20 cellular contexts compared by ENCODE assay signal in the genomic region with DNA sequence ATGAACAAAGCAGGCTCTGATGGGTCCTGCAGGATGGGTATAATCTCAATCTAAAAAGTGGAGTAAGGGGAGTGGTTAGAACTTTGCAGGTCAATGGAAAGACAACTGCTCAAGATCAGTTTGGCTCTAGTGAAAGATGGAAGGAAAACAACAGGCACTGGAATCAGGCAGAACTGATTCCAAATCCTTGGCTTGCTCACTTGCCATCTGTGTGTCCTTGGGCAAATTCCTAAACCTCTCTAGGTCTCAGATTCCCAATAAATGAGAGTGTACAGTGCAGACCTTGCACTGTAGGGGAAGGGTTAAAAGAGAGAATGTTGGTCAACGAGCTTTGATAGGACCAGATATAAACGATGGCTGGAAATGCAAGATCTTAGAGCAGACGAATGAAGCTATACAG.
A peak's percentile ranks its signal among the peaks of the same experiment; 100 is the strongest.
DNase-seq lines count a peak whose midpoint lies in the region; FAIRE-seq and TF ChIP-seq lines count a peak whose summit lies in the region.
"Had no signal": no experiment of that assay in that cellular context is flagged by ENCODE, and none has a peak within 500 bp of the region (broad histone marks: within the 10 kb centered on the region; RNA-seq: fewer than 3 reads in every experiment).

No MANE protein-coding gene starts in this region.

- H3K4me1 ChIP-seq in endodermal cell (ENCODE audit: control insufficient read depth, insufficient read depth, low read length) = no peaks in the 10 kb centered on the region
- no peaks in the 10 kb centered on the region for H3K4me1 ChIP-seq in CD8-positive, alpha-beta memory T cell (ENCODE audit: insufficient read depth, low read length)
- H3K4me1 ChIP-seq: BLaER1 had no signal

- no peak overlapping the region for H3K4me3 Mint-ChIP-seq in endodermal cell
- no peak overlapping the region for H3K4me3 Mint-ChIP-seq in CD8-positive, alpha-beta memory T cell
- no peak overlapping the region for H3K4me3 Mint-ChIP-seq in activated CD4-positive, alpha-beta T cell treated with anti-CD3 and anti-CD28 coated beads, Interleukin-2, amount 10 ng/mL, durations not matched to agents 7 days and 5 days
- H3K4me3 Mint-ChIP-seq: CD14-positive monocyte; CD4-positive, alpha-beta memory T cell had no signal

- H3K27me3 ChIP-seq in bronchial epithelial cell (ENCODE audit: control insufficient read depth, insufficient read depth, low read length) (no peaks in the 10 kb centered on the region), endodermal cell (ENCODE audit: control insufficient read depth, insufficient read depth, low read length, poor library complexity, severe bottlenecking) (no peaks in the 10 kb centered on the region)
- H3K27me3 ChIP-seq in CD8-positive, alpha-beta memory T cell (ENCODE audit: insufficient read depth, low read length, poor library complexity, severe bottlenecking) = no peaks in the 10 kb centered on the region
- H3K27me3 ChIP-seq: BE2C, BLaER1 had no signal

- H3K36me3 ChIP-seq in bronchial epithelial cell (ENCODE audit: control insufficient read depth, insufficient read depth, low read length) (no peaks in the 10 kb centered on the region), endodermal cell (ENCODE audit: control insufficient read depth, insufficient read depth, low read length) (peaks cover 5% of the 10 kb centered on the region)
- H3K36me3 ChIP-seq in CD8-positive, alpha-beta memory T cell (ENCODE audit: insufficient read depth, low read length) = no peaks in the 10 kb centered on the region
- H3K36me3 ChIP-seq: BE2C had no signal

- H3K27ac Mint-ChIP-seq in endodermal cell = no peak overlapping the region
- peak overlapping the region in 1 of 8 donors; percentile 29 for H3K27ac Mint-ChIP-seq in CD8-positive, alpha-beta memory T cell
- no peak overlapping the region for H3K27ac Mint-ChIP-seq in activated CD4-positive, alpha-beta T cell treated with anti-CD3 and anti-CD28 coated beads, Interleukin-2, amount 10 ng/mL, durations not matched to agents 7 days and 5 days
- H3K27ac Mint-ChIP-seq: CD4-positive, CD25-positive, alpha-beta regulatory T cell had no signal

- no peaks in the 10 kb centered on the region for H3K36me3 Mint-ChIP-seq in endodermal cell (ENCODE audit: low read depth)
- H3K36me3 Mint-ChIP-seq in CD8-positive, alpha-beta memory T cell = peaks cover 16 to 44% (median 27%) of the 10 kb centered on the region in 3 donors
- peaks cover 38% of the 10 kb centered on the region for H3K36me3 Mint-ChIP-seq in activated CD4-positive, alpha-beta T cell treated with anti-CD3 and anti-CD28 coated beads, Interleukin-2, amount 10 ng/mL, durations not matched to agents 7 days and 5 days (ENCODE audit: low read depth)

- no peaks in the 10 kb centered on the region for H3K9me3 Mint-ChIP-seq in endodermal cell
- no peaks in the 10 kb centered on the region for H3K9me3 Mint-ChIP-seq in CD8-positive, alpha-beta memory T cell
- H3K9me3 Mint-ChIP-seq in activated CD4-positive, alpha-beta T cell treated with anti-CD3 and anti-CD28 coated beads, Interleukin-2, amount 10 ng/mL, durations not matched to agents 7 days and 5 days = peaks cover 7% of the 10 kb centered on the region
- H3K9me3 Mint-ChIP-seq: CD14-positive monocyte; CD4-positive, alpha-beta memory T cell had no signal

- H3K27me3 Mint-ChIP-seq in endodermal cell (ENCODE audit: insufficient read depth) = no peaks in the 10 kb centered on the region
- no peaks in the 10 kb centered on the region for H3K27me3 Mint-ChIP-seq in CD8-positive, alpha-beta memory T cell
- H3K27me3 Mint-ChIP-seq in activated CD4-positive, alpha-beta T cell treated with anti-CD3 and anti-CD28 coated beads, Interleukin-2, amount 10 ng/mL, durations not matched to agents 7 days and 5 days = no peaks in the 10 kb centered on the region
- H3K27me3 Mint-ChIP-seq: CD4-positive, alpha-beta memory T cell; CD4-positive, CD25-positive, alpha-beta regulatory T cell had no signal

- DNase-seq in bronchial epithelial cell (ENCODE audit: low read depth) (no peak), endodermal cell (peak; percentile 4), ecto neural progenitor cell (ENCODE audit: low spot score) (no peak)
- DNase-seq in CD8-positive, alpha-beta memory T cell = no peak
- DNase-seq in activated CD4-positive, alpha-beta T cell treated with anti-CD3 and anti-CD28 coated beads, Interleukin-2, amount 10 ng/mL, durations not matched to agents 7 days and 5 days = no peak
- DNase-seq: 8988T; ACHN; BE2C; Caco-2; Calu3; CD4-positive, alpha-beta memory T cell; CD4-positive, CD25-positive, alpha-beta regulatory T cell; DMS79 treated with DMSO at 0.1 percent for 48 hours; GDM1 had no signal

- H3K9me3 ChIP-seq in endodermal cell (ENCODE audit: control insufficient read depth, low read length) = no peaks in the 10 kb centered on the region
- H3K9me3 ChIP-seq in CD8-positive, alpha-beta memory T cell (ENCODE audit: low read length) = no peaks in the 10 kb centered on the region
- H3K9me3 ChIP-seq: BE2C, Caco-2 had no signal

- CTCF ChIA-PET in CD8-positive, alpha-beta memory T cell (lab: Charles Lee) = interaction anchor here (0.7 kb wide), 1 partner anchor 17 kb away, joined by 4 read pairs; no protein-coding TSS in a partner anchor
- CTCF ChIA-PET in activated CD4-positive, alpha-beta T cell treated with anti-CD3 and anti-CD28 coated beads, Interleukin-2, amount 10 ng/mL, durations not matched to agents 7 days and 5 days (lab: Charles Lee) = interaction anchor here (0.6 to 1.6 kb wide), 4 partner anchors 9 to 1264 kb away, joined by 3 to 4 read pairs (median 4); no protein-coding TSS in a partner anchor

- H3K4me3 ChIP-seq in bronchial epithelial cell (ENCODE audit: low read depth, low read length) (no peak overlapping the region), endodermal cell (ENCODE audit: low read length) (no peak overlapping the region)
- no peak overlapping the region for H3K4me3 ChIP-seq in CD8-positive, alpha-beta memory T cell (ENCODE audit: low read length)
- H3K4me3 ChIP-seq: BLaER1 had no signal

- FAIRE-seq in bronchial epithelial cell (lab: Jason Lieb, UNC) = peak; percentile 76
- FAIRE-seq: A204.1, D721Med, GM12891, GM19239 had no signal

- TF ChIP-seq CTCF in bronchial epithelial cell (IDR thresholded peaks at IDR 0.05; ENCODE audit: insufficient read depth, low read length, severe bottlenecking) (no peak), endodermal cell (conservative IDR thresholded peaks at IDR 0.05) (no peak)

- no peak overlapping the region for H3K27ac ChIP-seq in endodermal cell (ENCODE audit: low read depth, low read length)
- no peak overlapping the region for H3K27ac ChIP-seq in CD8-positive, alpha-beta memory T cell (ENCODE audit: low read depth, low read length)
- H3K27ac ChIP-seq: BLaER1 had no signal

- no peak overlapping the region for H3K9ac ChIP-seq in endodermal cell (ENCODE audit: extremely low read depth, low read length, poor library complexity, severe bottlenecking)
- H3K9ac ChIP-seq: BLaER1 had no signal

- POLR2A ChIA-PET in CD8-positive, alpha-beta memory T cell (lab: Charles Lee) = no interaction called here
- POLR2A ChIA-PET in activated CD4-positive, alpha-beta T cell treated with anti-CD3 and anti-CD28 coated beads, Interleukin-2, amount 10 ng/mL, durations not matched to agents 7 days and 5 days (lab: Charles Lee) = no interaction called here

- H3K4me1 Mint-ChIP-seq in endodermal cell = peaks cover 11% of the 10 kb centered on the region
- peaks cover 22 to 48% (median 36%) of the 10 kb centered on the region in 3 donors for H3K4me1 Mint-ChIP-seq in CD8-positive, alpha-beta memory T cell
- H3K4me1 Mint-ChIP-seq in activated CD4-positive, alpha-beta T cell treated with anti-CD3 and anti-CD28 coated beads, Interleukin-2, amount 10 ng/mL, durations not matched to agents 7 days and 5 days = no peaks in the 10 kb centered on the region
- H3K4me1 Mint-ChIP-seq: CD14-positive monocyte had no signal

- 81 to 93% methylated on average over 3 of the region's 3 CpGs for WGBS in endodermal cell (ENCODE audit: insufficient coverage in 1 of 2, insufficient read length in 1 of 2), 2 experiments
